In the genomic region with DNA sequence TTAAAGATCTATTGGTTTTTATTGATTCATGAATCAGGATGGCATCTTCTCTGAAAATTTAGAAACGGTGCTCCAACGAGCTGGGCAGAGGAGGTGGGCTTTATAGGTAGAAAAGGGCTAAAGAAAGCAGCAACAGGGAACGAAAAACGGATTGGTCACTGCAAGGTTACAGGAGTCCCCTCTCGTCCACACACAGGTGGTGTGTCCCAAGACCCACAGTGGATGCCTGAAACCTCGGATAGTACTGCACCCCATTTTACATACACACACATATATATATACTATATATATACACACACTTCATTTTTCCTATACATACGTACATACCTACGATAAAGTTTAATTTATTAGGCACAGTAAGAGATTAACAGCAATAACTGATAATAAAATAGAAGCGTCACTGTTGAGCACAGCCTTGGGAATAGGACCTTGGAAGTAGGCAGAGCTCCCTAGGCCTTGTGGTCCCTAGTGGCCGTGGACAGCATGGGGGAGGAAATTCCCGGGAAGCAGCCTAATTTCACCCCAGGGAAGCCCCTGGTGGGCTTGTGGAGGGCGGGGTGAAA, we compare ENCODE assay signal across 8 cellular contexts. TPM values are rescaled to one million over a fixed set of nuclear protein-coding genes. Genes with fewer than 3 reads are reported as not detected.
DNase-seq lines count a peak whose midpoint lies in the region; FAIRE-seq and TF ChIP-seq lines count a peak whose summit lies in the region.

No MANE protein-coding gene starts in this region.

- no peaks in the 10 kb centered on the region for H3K27me3 Mint-ChIP-seq in CD8-positive, alpha-beta memory T cell

- peaks cover 26 to 40% (median 37%) of the 10 kb centered on the region in 3 donors for H3K4me1 Mint-ChIP-seq in CD8-positive, alpha-beta memory T cell

- no peak for TF ChIP-seq EP300 in esophagus muscularis mucosa (IDR thresholded peaks at IDR 0.05)
- TF ChIP-seq EP300 in ovary (IDR thresholded peaks at IDR 0.05) = no peak

- H3K27ac Mint-ChIP-seq in CD8-positive, alpha-beta memory T cell = peak overlapping the region; percentile 88 to 98 (median 93)

- peaks cover 5 to 18% (median 7%) of the 10 kb centered on the region in 3 donors for H3K36me3 Mint-ChIP-seq in CD8-positive, alpha-beta memory T cell

- no peak overlapping the region for H3K27ac ChIP-seq in CD8-positive, alpha-beta memory T cell (ENCODE audit: low read depth, low read length)
- H3K27ac ChIP-seq in Peyer's patch (peak overlapping the region; percentile 81 to 97 (median 94)), esophagus muscularis mucosa (replicated peaks in 1 of 4) (peak overlapping the region; percentile 82 to 88 (median 84)), ovary (peak overlapping the region in 1 of 2 donors; percentile 36)

- H3K27me3 ChIP-seq in CD8-positive, alpha-beta memory T cell (ENCODE audit: insufficient read depth, low read length, poor library complexity, severe bottlenecking) = no peaks in the 10 kb centered on the region
- H3K27me3 ChIP-seq in Peyer's patch (no peaks in the 10 kb centered on the region), esophagus muscularis mucosa (no peaks in the 10 kb centered on the region), ovary (no peaks in the 10 kb centered on the region)

- WGBS in esophagus muscularis mucosa = 56% methylated on average over 11 of the region's 12 CpGs
- 29 to 41% (median 34%) methylated on average over 12 of the region's 12 CpGs for WGBS in ovary, 3 donors

- DNase-seq in CD8-positive, alpha-beta memory T cell = no peak
- DNase-seq in Peyer's patch (no peak), esophagus muscularis mucosa (ENCODE audit: extremely low spot score) (peak; percentile 50), ovary (no peak), GM12892 (ENCODE audit: insufficient read length) (no peak), hypothalamus (lab: John Stamatoyannopoulos, UW) (no peak), NCI-H1436 (lab: John Stamatoyannopoulos, UW) (no peak)
- DNase-seq in activated effector memory CD4-positive, alpha-beta T cell treated with Interleukin-2 at 50 U/mL for 16 hours = no peak

- CTCF ChIA-PET in CD8-positive, alpha-beta memory T cell (lab: Charles Lee) = interaction anchor here (0.9 to 2.9 kb wide), 6 partner anchors 10 to 419 kb away, joined by 3 to 24 read pairs (median 4); no protein-coding TSS in a partner anchor

- H3K4me3 Mint-ChIP-seq in CD8-positive, alpha-beta memory T cell = peak overlapping the region; percentile 52 to 92 (median 89)

- peak in 2 of 6 experiments; percentile 9 to 18 for TF ChIP-seq CTCF in Peyer's patch (IDR thresholded peaks at IDR 0.05)
- TF ChIP-seq CTCF in esophagus muscularis mucosa (IDR thresholded peaks at IDR 0.05) = no peak
- no peak for TF ChIP-seq CTCF in ovary (IDR thresholded peaks at IDR 0.05)

- no peak for FAIRE-seq in GM12892 (lab: Jason Lieb, UNC)

- intact Hi-C loops in esophagus muscularis mucosa (cut with DNase I) (no loop called here), ovary (cut with DNase I) (no loop called here)

- peaks cover 12% of the 10 kb centered on the region for H3K36me3 ChIP-seq in CD8-positive, alpha-beta memory T cell (ENCODE audit: insufficient read depth, low read length)
- H3K36me3 ChIP-seq in Peyer's patch = peaks cover 0 to 7% (median 0%) of the 10 kb centered on the region in 3 donors
- H3K36me3 ChIP-seq in esophagus muscularis mucosa = peaks cover 0 to 14% (median 11%) of the 10 kb centered on the region in 4 donors
- H3K36me3 ChIP-seq in ovary = no peaks in the 10 kb centered on the region

- TF ChIP-seq POLR2A in Peyer's patch (IDR thresholded peaks at IDR 0.05) = no peak
- TF ChIP-seq POLR2A in esophagus muscularis mucosa (IDR thresholded peaks at IDR 0.05; ENCODE audit: low read depth) = no peak
- no peak for TF ChIP-seq POLR2A in ovary (IDR thresholded peaks at IDR 0.05)
- TF ChIP-seq POLR2A in GM12892 (IDR thresholded peaks at IDR 0.05; ENCODE audit: low read depth, low read length) = no peak

- H3K9me3 ChIP-seq in CD8-positive, alpha-beta memory T cell (ENCODE audit: low read length) = no peaks in the 10 kb centered on the region
- H3K9me3 ChIP-seq in Peyer's patch (no peaks in the 10 kb centered on the region), esophagus muscularis mucosa (no peaks in the 10 kb centered on the region), ovary (no peaks in the 10 kb centered on the region)

- H3K4me1 ChIP-seq in CD8-positive, alpha-beta memory T cell (ENCODE audit: insufficient read depth, low read length) = peaks cover 28% of the 10 kb centered on the region
- H3K4me1 ChIP-seq in Peyer's patch = peaks cover 0 to 20% (median 2%) of the 10 kb centered on the region in 4 donors
- peaks cover 18 to 31% (median 22%) of the 10 kb centered on the region in 4 donors for H3K4me1 ChIP-seq in esophagus muscularis mucosa
- H3K4me1 ChIP-seq in ovary (ENCODE audit: insufficient read depth) = peaks cover 3% of the 10 kb centered on the region

- peaks cover 0 to 9% (median 2%) of the 10 kb centered on the region in 5 donors for H3K9me3 Mint-ChIP-seq in CD8-positive, alpha-beta memory T cell

- peak overlapping the region; percentile 28 for H3K4me3 ChIP-seq in CD8-positive, alpha-beta memory T cell (ENCODE audit: low read length)
- peak overlapping the region; percentile 72 to 98 (median 90) for H3K4me3 ChIP-seq in Peyer's patch
- H3K4me3 ChIP-seq in esophagus muscularis mucosa = peak overlapping the region; percentile 89 to 93 (median 91)
- peak overlapping the region; percentile 98 for H3K4me3 ChIP-seq in ovary

- POLR2A ChIA-PET in CD8-positive, alpha-beta memory T cell (lab: Charles Lee) = interaction anchor here (0.9 to 2.8 kb wide), 4 partner anchors 11 to 179 kb away, joined by 3 to 19 read pairs (median 5); partner anchors contain the start of genes ABCF2 and RHEB

RNA-seq across cellular contexts. Expression of gene NUB1, which starts 0.7 kb away (rescaled TPM):
- total RNA-seq in CD8-positive, alpha-beta memory T cell = 10 to 100 TPM; 39.1 to 46.1 TPM
- polyA plus RNA-seq in CD8-positive, alpha-beta memory T cell = 82.6 TPM
- total RNA-seq in Peyer's patch (10 to 100 TPM; 66.4 to 90.8 (median 68.2) TPM), esophagus muscularis mucosa (10 to 100 TPM; 45.9 to 59.1 (median 53.0) TPM), ovary (10 to 100 TPM; 38.6 to 57.3 (median 45.6) TPM)
- 100 to 1,000 TPM in 1 of 2 donors, 10 to 100 TPM in 1; 33.8 to 162 TPM for polyA plus RNA-seq in ovary
- polyA plus RNA-seq in GM12892 (2012; ENCODE audit: missing spikeins) = 46.7 TPM

Comparison
In these comparisons a context has a peak if more than half of its experiments do, and no peak if none do; other contexts are left out.
1. H3K4me3 ChIP-seq: peak in every context shown above with its lines; median percentile 98 in ovary; 91 in esophagus muscularis mucosa; 90 in Peyer's patch; 28 in CD8-positive, alpha-beta memory T cell.